Comparison of ENCODE assay signal across 20 cellular contexts in genomic region chr22:47210686-47211085, GRCh38.
DNase-seq lines count a peak whose midpoint lies in the region; ATAC-seq and TF ChIP-seq lines count a peak whose summit lies in the region.
"Had no signal": no experiment of that assay in that cellular context is flagged by ENCODE, and none has a peak within 500 bp of the region (broad histone marks: within the 10 kb centered on the region; RNA-seq: fewer than 3 reads in every experiment).

No MANE protein-coding gene starts in this region.

- H3K36me3 ChIP-seq in lung (ENCODE audit: control insufficient read depth in 2 of 2, insufficient read depth in 2 of 2, low read length in 2 of 2) (no peaks in the 10 kb centered on the region), stomach (no peaks in the 10 kb centered on the region), gastrocnemius medialis (no peaks in the 10 kb centered on the region), neural progenitor cell (no peaks in the 10 kb centered on the region)
- H3K36me3 ChIP-seq: HAP-1 had no signal

- ATAC-seq in lung (ENCODE audit: insufficient read depth, low FRiP score) (no peak), gastrocnemius medialis (no peak)
- ATAC-seq: GM23338 had no signal

- in situ Hi-C loops in gastrocnemius medialis (cut with MboI; ENCODE audit: low sequenced_read_pairs in 4 of 4), result no loop called here

- peaks cover 0 to 2% of the 10 kb centered on the region in 2 donors for H3K9me3 ChIP-seq in lung (ENCODE audit: control insufficient read depth in 2 of 2, insufficient read depth in 1 of 2, low read length in 1 of 2)
- H3K9me3 ChIP-seq in stomach, result no peaks in the 10 kb centered on the region
- no peaks in the 10 kb centered on the region for H3K9me3 ChIP-seq in gastrocnemius medialis
- no peaks in the 10 kb centered on the region for H3K9me3 ChIP-seq in neural progenitor cell (ENCODE audit: low read depth)
- H3K9me3 ChIP-seq: HAP-1 had no signal

- peaks cover 8% of the 10 kb centered on the region for H3K27me3 Mint-ChIP-seq in neural progenitor cell (ENCODE audit: insufficient read depth, low read depth)

- peak; percentile 41 for DNase-seq in activated CD8-positive, alpha-beta memory T cell treated with anti-CD3 and anti-CD28 coated beads for 24 hours
- no peak for DNase-seq in activated CD8-positive, alpha-beta memory T cell treated with anti-CD3 and anti-CD28 coated beads, Interleukin-2, amount 50 U/mL, for 4 hours
- peak; percentile 29 for DNase-seq in activated CD8-positive, alpha-beta memory T cell treated with anti-CD3 and anti-CD28 coated beads, Interleukin-2, amount 50 U/mL, for 48 hours
- DNase-seq in lung (ENCODE audit: low spot score) (peak; percentile 16), stomach (peak; percentile 8), gastrocnemius medialis (no peak), neural progenitor cell (ENCODE audit: low spot score) (no peak)
- DNase-seq: Calu3, KG1, NCI-H1092 treated with DMSO at 0.1 percent for 48 hours, NCI-H1436 treated with DMSO at 0.1 percent for 48 hours, NCI-H1930, NCI-H226, NCI-H510A treated with DMSO at 0.1 percent for 48 hours, NCI-H748 treated with DMSO at 0.1 percent for 48 hours, SIG-M5 had no signal

- TF ChIP-seq EP300 in stomach (IDR thresholded peaks at IDR 0.05), result no peak

- H3K36me3 Mint-ChIP-seq in neural progenitor cell, result peaks cover 5% of the 10 kb centered on the region
- H3K36me3 Mint-ChIP-seq: CD8-positive, alpha-beta memory T cell had no signal

- no peaks in the 10 kb centered on the region for H3K27me3 ChIP-seq in lung (ENCODE audit: control insufficient read depth, insufficient read depth)
- H3K27me3 ChIP-seq in stomach, result peaks cover 0 to 30% (median 0%) of the 10 kb centered on the region in 3 donors
- no peaks in the 10 kb centered on the region for H3K27me3 ChIP-seq in gastrocnemius medialis
- no peaks in the 10 kb centered on the region for H3K27me3 ChIP-seq in neural progenitor cell

- H2AFZ ChIP-seq in neural progenitor cell (replicated peaks), result no peak overlapping the region
- H2AFZ ChIP-seq: GM23338 had no signal

- H3K4me2 ChIP-seq in neural progenitor cell, result no peak overlapping the region
- H3K4me2 ChIP-seq: GM23338 had no signal

- no peak overlapping the region for H3K9ac ChIP-seq in neural progenitor cell

- 86 to 93% methylated on average over 9 of the region's 9 CpGs for WGBS in lung, 2 donors
- 84 to 92% (median 87%) methylated on average over 9 of the region's 9 CpGs for WGBS in stomach, 5 donors

- no peaks in the 10 kb centered on the region for H3K79me2 ChIP-seq in neural progenitor cell (ENCODE audit: low read depth)

- H3K4me1 ChIP-seq in lung (ENCODE audit: control insufficient read depth in 2 of 2, insufficient read depth in 2 of 2, low read length in 2 of 2) (no peaks in the 10 kb centered on the region), stomach (no peaks in the 10 kb centered on the region), gastrocnemius medialis (no peaks in the 10 kb centered on the region), neural progenitor cell (no peaks in the 10 kb centered on the region)
- H3K4me1 ChIP-seq: HAP-1 had no signal

- no peak overlapping the region for H3K27ac Mint-ChIP-seq in neural progenitor cell
- H3K27ac Mint-ChIP-seq: CD8-positive, alpha-beta memory T cell; GM23338 had no signal

- intact Hi-C loops in stomach (cut with DNase I; ENCODE audit: low total_unique reads) (no loop called here), gastrocnemius medialis (cut with DNase I; ENCODE audit: low total_unique reads) (no loop called here)

- H3K4me3 ChIP-seq in lung (no peak overlapping the region), stomach (no peak overlapping the region), gastrocnemius medialis (no peak overlapping the region), neural progenitor cell (no peak overlapping the region)
- H3K4me3 ChIP-seq: GM23338, HAP-1 had no signal

- H3F3A ChIP-seq in neural progenitor cell (ENCODE audit: low read depth), result no peaks in the 10 kb centered on the region

- H3K27ac ChIP-seq in lung (ENCODE audit: low read depth in 1 of 2, low read length in 1 of 2) (no peak overlapping the region), stomach (no peak overlapping the region), gastrocnemius medialis (no peak overlapping the region), neural progenitor cell (no peak overlapping the region)
- H3K27ac ChIP-seq: C4-2B had no signal

- H4K20me1 ChIP-seq in neural progenitor cell (ENCODE audit: low read depth), result no peaks in the 10 kb centered on the region

- no peaks in the 10 kb centered on the region for H3K4me1 Mint-ChIP-seq in neural progenitor cell
- H3K4me1 Mint-ChIP-seq: CD8-positive, alpha-beta memory T cell; GM23338 had no signal

- H3K9me3 Mint-ChIP-seq in neural progenitor cell, result peaks cover 14% of the 10 kb centered on the region
- H3K9me3 Mint-ChIP-seq: CD8-positive, alpha-beta memory T cell had no signal

- TF ChIP-seq POLR2A in stomach (IDR thresholded peaks at IDR 0.05) (no peak), gastrocnemius medialis (IDR thresholded peaks at IDR 0.05) (no peak)

- TF ChIP-seq CTCF in lung (IDR thresholded peaks at IDR 0.05; ENCODE audit: control extremely low read depth, extremely low read depth) (no peak), stomach (IDR thresholded peaks at IDR 0.05) (no peak), gastrocnemius medialis (IDR thresholded peaks at IDR 0.05 in 4 of 5, conservative IDR thresholded peaks at IDR 0.05 in 1 of 5) (no peak), neural progenitor cell (IDR thresholded peaks at IDR 0.05) (no peak)

- no peak overlapping the region for H3K4me3 Mint-ChIP-seq in neural progenitor cell
- H3K4me3 Mint-ChIP-seq: CD8-positive, alpha-beta memory T cell; GM23338 had no signal

Comparison
In these comparisons a context has a peak if more than half of its experiments do, and no peak if none do; other contexts are left out.
1. DNase-seq: peak in activated CD8-positive, alpha-beta memory T cell treated with anti-CD3 and anti-CD28 coated beads for 24 hours (single experiment), activated CD8-positive, alpha-beta memory T cell treated with anti-CD3 and anti-CD28 coated beads, Interleukin-2, amount 50 U/mL, for 48 hours (single experiment), lung (single experiment) and stomach (single experiment); none in activated CD8-positive, alpha-beta memory T cell treated with anti-CD3 and anti-CD28 coated beads, Interleukin-2, amount 50 U/mL, for 4 hours (single experiment), gastrocnemius medialis (0 of 2) and neural progenitor cell (single experiment).